ENCODE assay signal across 21 cellular contexts in genomic region chr9:109250771-109251079, GRCh38.
DNase-seq lines count a peak whose midpoint lies in the region; ATAC-seq and TF ChIP-seq lines count a peak whose summit lies in the region.
"Had no signal": no experiment of that assay in that cellular context is flagged by ENCODE, and none has a peak within 500 bp of the region (broad histone marks: within the 10 kb centered on the region; RNA-seq: fewer than 3 reads in every experiment).

No MANE protein-coding gene starts in this region.

- no peak for TF ChIP-seq CTCF in SK-N-SH (IDR thresholded peaks at IDR 0.05)
- no peak for TF ChIP-seq CTCF in colonic mucosa (IDR thresholded peaks at IDR 0.05)
- no peak for TF ChIP-seq CTCF in type B pancreatic cell (conservative IDR thresholded peaks at IDR 0.05)

- peaks cover 28% of the 10 kb centered on the region for H3K4me1 Mint-ChIP-seq in type B pancreatic cell (ENCODE audit: unreplicated experiment)
- no peaks in the 10 kb centered on the region for H3K4me1 Mint-ChIP-seq in activated T-cell treated with anti-CD3 and anti-CD28 coated beads, Interleukin-2, amount 50 U/mL, for 4 hours (ENCODE audit: low read depth)
- no peaks in the 10 kb centered on the region for H3K4me1 Mint-ChIP-seq in CD4-positive, alpha-beta memory T cell
- H3K4me1 Mint-ChIP-seq: activated CD4-positive, alpha-beta T cell treated with anti-CD3 and anti-CD28 coated beads, Interleukin-2, amount 10 ng/mL, durations not matched to agents 7 days and 5 days; activated naive CD8-positive, alpha-beta T cell treated with anti-CD3 and anti-CD28 coated beads for 36 hours; activated T-helper 17 cell treated with anti-CD3 and anti-CD28 coated beads, Interleukin-2, amount 50 U/mL, for 72 hours; natural killer cell had no signal

- H3K4me3 ChIP-seq in SK-N-SH (ENCODE audit: low read depth in 2 of 2, low read length in 1 of 2): no peak overlapping the region
- no peak overlapping the region for H3K4me3 ChIP-seq in colonic mucosa
- no peak overlapping the region for H3K4me3 ChIP-seq in mucosa of stomach (ENCODE audit: low read length)
- no peak overlapping the region for H3K4me3 ChIP-seq in CD4-positive, alpha-beta memory T cell (ENCODE audit: low read length in 2 of 2)
- H3K4me3 ChIP-seq: HAP-1, psoas muscle had no signal

- H3K27me3 Mint-ChIP-seq in type B pancreatic cell: no peaks in the 10 kb centered on the region
- peaks cover 6% of the 10 kb centered on the region for H3K27me3 Mint-ChIP-seq in activated T-cell treated with anti-CD3 and anti-CD28 coated beads, Interleukin-2, amount 50 U/mL, for 4 hours (ENCODE audit: low read depth)
- H3K27me3 Mint-ChIP-seq in CD4-positive, alpha-beta memory T cell: peaks cover 0 to 2% of the 10 kb centered on the region in 2 donors
- H3K27me3 Mint-ChIP-seq: activated CD4-positive, alpha-beta T cell treated with anti-CD3 and anti-CD28 coated beads, Interleukin-2, amount 10 ng/mL, durations not matched to agents 7 days and 5 days; activated T-helper 17 cell treated with anti-CD3 and anti-CD28 coated beads, Interleukin-2, amount 50 U/mL, for 72 hours had no signal

- H4K20me1 ChIP-seq in SK-N-SH (ENCODE audit: insufficient read depth): no peaks in the 10 kb centered on the region

- CTCF ChIA-PET in SK-N-SH (lab: Yijun Ruan, JAX): interaction anchor here (0.7 to 5.9 kb wide), 3 partner anchors 9 to 71 kb away, joined by 3 to 30 read pairs (median 3); no protein-coding TSS in a partner anchor
- CTCF ChIA-PET in CD4-positive, alpha-beta memory T cell (lab: Charles Lee; ENCODE audit: partially characterized antibody): interaction anchor here (1.1 kb wide), 1 partner anchor 9 kb away, joined by 3 read pairs; no protein-coding TSS in a partner anchor

- peak overlapping the region; percentile 92 for H3K27ac Mint-ChIP-seq in type B pancreatic cell
- H3K27ac Mint-ChIP-seq in CD4-positive, alpha-beta memory T cell: no peak overlapping the region
- H3K27ac Mint-ChIP-seq: activated CD4-positive, alpha-beta T cell treated with anti-CD3 and anti-CD28 coated beads, Interleukin-2, amount 10 ng/mL, durations not matched to agents 7 days and 5 days; activated naive CD8-positive, alpha-beta T cell treated with anti-CD3 and anti-CD28 coated beads for 36 hours; activated T-helper 17 cell treated with anti-CD3 and anti-CD28 coated beads, Interleukin-2, amount 50 U/mL, for 72 hours; natural killer cell had no signal

- H2AFZ ChIP-seq in SK-N-SH (ENCODE audit: low read depth): no peak overlapping the region

- no peak for TF ChIP-seq RAD21 in SK-N-SH (IDR thresholded peaks at IDR 0.05; ENCODE audit: low read length)

- no peaks in the 10 kb centered on the region for H3K79me2 ChIP-seq in SK-N-SH (ENCODE audit: insufficient read depth)

- peaks cover 9% of the 10 kb centered on the region for H3K36me3 Mint-ChIP-seq in type B pancreatic cell
- H3K36me3 Mint-ChIP-seq in activated T-cell treated with anti-CD3 and anti-CD28 coated beads, Interleukin-2, amount 50 U/mL, for 4 hours (ENCODE audit: insufficient read depth): no peaks in the 10 kb centered on the region
- no peaks in the 10 kb centered on the region for H3K36me3 Mint-ChIP-seq in CD4-positive, alpha-beta memory T cell
- H3K36me3 Mint-ChIP-seq: activated naive CD8-positive, alpha-beta T cell treated with anti-CD3 and anti-CD28 coated beads for 36 hours; natural killer cell had no signal

- TF ChIP-seq EP300 in SK-N-SH (IDR thresholded peaks at IDR 0.05; ENCODE audit: borderline replicate concordance in 1 of 2, low read depth in 1 of 2, low read length in 1 of 2): no peak

- WGBS in SK-N-SH (ENCODE audit: low lambda C conversion rate): 77% methylated on average over 3 of the region's 3 CpGs

- H3K36me3 ChIP-seq in SK-N-SH (replicated peaks in 1 of 2; ENCODE audit: control insufficient read depth in 1 of 2, insufficient read depth in 2 of 2, low read length in 1 of 2): no peaks in the 10 kb centered on the region
- H3K36me3 ChIP-seq in colonic mucosa: no peaks in the 10 kb centered on the region
- H3K36me3 ChIP-seq in mucosa of stomach (ENCODE audit: control insufficient read depth, insufficient read depth, low read length): no peaks in the 10 kb centered on the region
- H3K36me3 ChIP-seq in CD4-positive, alpha-beta memory T cell (ENCODE audit: insufficient read depth, low read length): no peaks in the 10 kb centered on the region
- H3K36me3 ChIP-seq: BE2C had no signal

- no peak overlapping the region for H3K4me3 Mint-ChIP-seq in type B pancreatic cell
- no peak overlapping the region for H3K4me3 Mint-ChIP-seq in activated T-cell treated with anti-CD3 and anti-CD28 coated beads, Interleukin-2, amount 50 U/mL, for 4 hours
- no peak overlapping the region for H3K4me3 Mint-ChIP-seq in CD4-positive, alpha-beta memory T cell
- H3K4me3 Mint-ChIP-seq: activated CD4-positive, alpha-beta T cell treated with anti-CD3 and anti-CD28 coated beads, Interleukin-2, amount 10 ng/mL, durations not matched to agents 7 days and 5 days; activated naive CD8-positive, alpha-beta T cell treated with anti-CD3 and anti-CD28 coated beads for 36 hours; activated T-helper 17 cell treated with anti-CD3 and anti-CD28 coated beads, Interleukin-2, amount 50 U/mL, for 72 hours; natural killer cell had no signal

- ATAC-seq in SK-N-SH treated with all-trans-retinoic acid at 6 μM for 48 hours: no peak
- ATAC-seq in activated T-cell treated with anti-CD3 and anti-CD28 coated beads, Interleukin-2, amount 50 U/mL, for 4 hours: no peak
- ATAC-seq: activated T-helper 17 cell treated with anti-CD3 and anti-CD28 coated beads, Interleukin-2, amount 50 U/mL, for 72 hours; natural killer cell; psoas muscle; Right ventricle myocardium inferior; stimulated activated naive CD8-positive, alpha-beta T cell treated with anti-CD3 and anti-CD28 coated beads, Interleukin-15, Interleukin-2, amounts not matched to agents 100 U/mL and 50 U/mL, for 24 hours had no signal

- DNase-seq in SK-N-SH: no peak
- no peak for DNase-seq in colonic mucosa
- DNase-seq in type B pancreatic cell (ENCODE audit: extremely low spot score, unreplicated experiment): no peak
- no peak for DNase-seq in activated T-cell treated with anti-CD3 and anti-CD28 coated beads, Interleukin-2, amount 50 U/mL, for 4 hours
- DNase-seq in CD4-positive, alpha-beta memory T cell: no peak
- no peak for DNase-seq in HCEC 1CT
- DNase-seq: 8988T; activated CD4-positive, alpha-beta T cell treated with anti-CD3 and anti-CD28 coated beads, Interleukin-2, amount 10 ng/mL, durations not matched to agents 7 days and 5 days; activated naive CD8-positive, alpha-beta T cell treated with anti-CD3 and anti-CD28 coated beads for 36 hours; BE2C; mesendoderm; natural killer cell; NCI-H524; psoas muscle; stimulated activated CD4-positive, alpha-beta T cell treated with anti-CD3 and anti-CD28 coated beads, Interleukin-4, amount 100 ng/mL, for 1 hour; stimulated activated naive CD8-positive, alpha-beta T cell treated with anti-CD3 and anti-CD28 coated beads, Interleukin-15, Interleukin-2, amounts not matched to agents 100 U/mL and 50 U/mL, for 24 hours had no signal

- intact Hi-C loops in colonic mucosa (cut with DNase I): no loop called here
- intact Hi-C loops in CD4-positive, alpha-beta memory T cell (cut with micrococcal nuclease): no loop called here

- H3K4me2 ChIP-seq in SK-N-SH: peak overlapping the region; percentile 11; the same call in 1 of the 2 replicates

- POLR2A ChIA-PET in SK-N-SH (lab: Yijun Ruan, JAX): no interaction called here
- POLR2A ChIA-PET in CD4-positive, alpha-beta memory T cell (lab: Charles Lee; ENCODE audit: partially characterized antibody): no interaction called here

- peaks cover 0 to 6% of the 10 kb centered on the region in 2 experiments; a peak in 2 of 4 replicates for H3K4me1 ChIP-seq in SK-N-SH (ENCODE audit: control insufficient read depth in 1 of 2, insufficient read depth in 2 of 2, low read depth in 1 of 2, low read length in 1 of 2)
- peaks cover 8% of the 10 kb centered on the region for H3K4me1 ChIP-seq in colonic mucosa
- peaks cover 46% of the 10 kb centered on the region for H3K4me1 ChIP-seq in mucosa of stomach (ENCODE audit: control insufficient read depth, insufficient read depth, low read length)
- no peaks in the 10 kb centered on the region for H3K4me1 ChIP-seq in CD4-positive, alpha-beta memory T cell (ENCODE audit: insufficient read depth, low read length)
- H3K4me1 ChIP-seq: BE2C, HAP-1, psoas muscle had no signal

- no peak overlapping the region for H3K9ac ChIP-seq in SK-N-SH
- peak overlapping the region in 1 of 2 donors; percentile 66 for H3K9ac ChIP-seq in colonic mucosa (ENCODE audit: low read depth in 2 of 2, low read length in 2 of 2)
- H3K9ac ChIP-seq in mucosa of stomach (ENCODE audit: low read length): peak overlapping the region; percentile 38

- H3K27me3 ChIP-seq in SK-N-SH (ENCODE audit: insufficient read depth) (no peaks in the 10 kb centered on the region), colonic mucosa (no peaks in the 10 kb centered on the region), mucosa of stomach (ENCODE audit: control insufficient read depth, insufficient read depth, low read length) (no peaks in the 10 kb centered on the region)
- no peaks in the 10 kb centered on the region for H3K27me3 ChIP-seq in CD4-positive, alpha-beta memory T cell (ENCODE audit: insufficient read depth, low read length)
- H3K27me3 ChIP-seq: BE2C had no signal

- H3K27ac ChIP-seq in SK-N-SH (ENCODE audit: low read depth in 2 of 2, low read length in 1 of 2) (peak overlapping the region in 1 of 2 experiments; percentile 23; a peak in 1 of 4 replicates), colonic mucosa (peak overlapping the region; percentile 70)
- H3K27ac ChIP-seq in CD4-positive, alpha-beta memory T cell (ENCODE audit: low read depth, low read length): no peak overlapping the region
- H3K27ac ChIP-seq: psoas muscle had no signal

- no peaks in the 10 kb centered on the region for H3F3A ChIP-seq in SK-N-SH (replicated peaks; ENCODE audit: insufficient read depth)

- H3K9me3 ChIP-seq in SK-N-SH: no peaks in the 10 kb centered on the region
- no peaks in the 10 kb centered on the region for H3K9me3 ChIP-seq in colonic mucosa
- no peaks in the 10 kb centered on the region for H3K9me3 ChIP-seq in mucosa of stomach (ENCODE audit: control insufficient read depth, low read length)
- no peaks in the 10 kb centered on the region for H3K9me3 ChIP-seq in CD4-positive, alpha-beta memory T cell (ENCODE audit: control insufficient read depth in 1 of 2, low read length in 2 of 2)
- H3K9me3 ChIP-seq: BE2C, HAP-1, psoas muscle had no signal

- no peaks in the 10 kb centered on the region for H3K9me3 Mint-ChIP-seq in type B pancreatic cell
- no peaks in the 10 kb centered on the region for H3K9me3 Mint-ChIP-seq in activated T-cell treated with anti-CD3 and anti-CD28 coated beads, Interleukin-2, amount 50 U/mL, for 4 hours
- no peaks in the 10 kb centered on the region for H3K9me3 Mint-ChIP-seq in CD4-positive, alpha-beta memory T cell
- H3K9me3 Mint-ChIP-seq: activated CD4-positive, alpha-beta T cell treated with anti-CD3 and anti-CD28 coated beads, Interleukin-2, amount 10 ng/mL, durations not matched to agents 7 days and 5 days; activated naive CD8-positive, alpha-beta T cell treated with anti-CD3 and anti-CD28 coated beads for 36 hours; activated T-helper 17 cell treated with anti-CD3 and anti-CD28 coated beads, Interleukin-2, amount 50 U/mL, for 72 hours; natural killer cell had no signal

- no peaks in the 10 kb centered on the region for H3K9me2 ChIP-seq in SK-N-SH
